12 cellular contexts compared by ENCODE assay signal in the genomic region with DNA sequence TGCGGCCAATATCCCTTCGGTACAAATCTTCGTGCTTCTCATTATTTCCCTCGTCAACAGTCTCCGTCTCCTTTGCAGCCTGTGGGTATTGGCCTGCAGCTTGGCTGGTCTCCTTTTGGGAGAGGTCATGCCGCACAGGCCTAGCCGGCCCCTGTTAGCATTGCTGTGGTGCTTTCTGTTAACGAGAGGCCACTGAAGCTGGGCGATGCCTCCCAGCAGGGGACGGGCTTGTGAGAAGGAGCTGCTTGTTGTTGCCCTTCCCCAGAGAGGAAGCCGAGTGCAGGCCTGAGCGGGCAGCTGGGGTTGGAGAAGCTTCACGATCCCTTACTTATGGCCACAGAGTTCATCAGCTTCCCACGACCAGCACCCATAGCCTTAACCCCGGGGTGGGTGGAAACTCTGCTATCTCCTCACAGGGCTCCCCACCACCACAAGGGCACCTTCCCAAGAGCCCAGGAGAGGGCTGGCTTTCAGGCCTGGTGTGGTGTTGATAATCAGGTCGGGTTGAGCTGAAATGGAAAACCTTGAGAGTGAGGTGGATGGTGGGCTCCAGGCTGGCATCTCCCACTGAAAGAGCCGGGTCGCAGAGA.
A peak's percentile ranks its signal among the peaks of the same experiment; 100 is the strongest.
DNase-seq lines count a peak whose midpoint lies in the region; ATAC-seq and TF ChIP-seq lines count a peak whose summit lies in the region.
"Had no signal": no experiment of that assay in that cellular context is flagged by ENCODE, and none has a peak within 500 bp of the region (broad histone marks: within the 10 kb centered on the region; RNA-seq: fewer than 3 reads in every experiment).

No MANE protein-coding gene starts in this region.

- no peaks in the 10 kb centered on the region; the same call in 1 of the 2 replicates for H3K27me3 Mint-ChIP-seq in WTC11 (ENCODE audit: low read depth)

- no peaks in the 10 kb centered on the region; the same call in 1 of the 2 replicates for H3K9me3 Mint-ChIP-seq in WTC11

- TF ChIP-seq CTCF in WTC11 (IDR thresholded peaks at IDR 0.05) (no peak), osteoblast (IDR thresholded peaks at IDR 0.05; ENCODE audit: extremely low read depth, low read depth, low read length) (no peak), upper lobe of left lung (IDR thresholded peaks at IDR 0.05) (no peak), PC-3 (conservative IDR thresholded peaks at IDR 0.05; ENCODE audit: low read depth, low read length) (no peak)

- H3K4me3 Mint-ChIP-seq in WTC11: no peak overlapping the region

- no peak overlapping the region for H3K9ac ChIP-seq in PC-3 (ENCODE audit: low read length)
- H3K9ac ChIP-seq: KMS-11 had no signal

- no peaks in the 10 kb centered on the region for H3F3A ChIP-seq in PC-3 (ENCODE audit: low read length, unreplicated experiment)

- intact Hi-C loops in left ventricle myocardium superior (cut with micrococcal nuclease) (no loop called here), PC-3 (cut with micrococcal nuclease) (no loop called here)

- H3K9me3 ChIP-seq in osteoblast (ENCODE audit: low read depth, low read length) (no peaks in the 10 kb centered on the region), upper lobe of left lung (no peaks in the 10 kb centered on the region), PC-3 (ENCODE audit: low read length) (no peaks in the 10 kb centered on the region)

- no peaks in the 10 kb centered on the region for H3K36me3 ChIP-seq in osteoblast (ENCODE audit: insufficient read depth, low read length)
- no peaks in the 10 kb centered on the region for H3K36me3 ChIP-seq in upper lobe of left lung
- H3K36me3 ChIP-seq in PC-3 (ENCODE audit: low read depth, low read length): no peaks in the 10 kb centered on the region

- no peak for TF ChIP-seq POLR2A in upper lobe of left lung (IDR thresholded peaks at IDR 0.05)

- H3K36me3 Mint-ChIP-seq in WTC11: no peaks in the 10 kb centered on the region

- BruUV-seq in PC-3 (replicated peaks; lab: Mats Ljungman, UMichigan): no TSS peak

- H3K4me1 Mint-ChIP-seq in WTC11: peaks cover 30% of the 10 kb centered on the region

- H2AFZ ChIP-seq in osteoblast (ENCODE audit: low read length) (peak overlapping the region; percentile 59), PC-3 (ENCODE audit: low read length) (no peak overlapping the region)

- H3K27me3 ChIP-seq in osteoblast (ENCODE audit: insufficient read depth, low read length) (no peaks in the 10 kb centered on the region), upper lobe of left lung (no peaks in the 10 kb centered on the region), PC-3 (ENCODE audit: low read length) (no peaks in the 10 kb centered on the region)

- H3K27ac ChIP-seq in osteoblast (ENCODE audit: low read depth, low read length) (no peak overlapping the region), upper lobe of left lung (peak overlapping the region; percentile 12 to 86 (median 76)), PC-3 (ENCODE audit: low read length) (no peak overlapping the region)
- H3K27ac ChIP-seq: KMS-11 had no signal

- DNase-seq in WTC11 (ENCODE audit: low spot score): peak; percentile 33
- peak; percentile 48 for DNase-seq in left ventricle myocardium superior
- DNase-seq in osteoblast (ENCODE audit: insufficient read length, low spot score, missing footprints): no peak
- DNase-seq in upper lobe of left lung: peak in 1 of 2 donors; percentile 21
- DNase-seq in PC-3: no peak
- DNase-seq: activated CD4-positive, alpha-beta T cell treated with anti-CD3 and anti-CD28 coated beads for 4 hours; activated naive CD4-positive, alpha-beta T cell; occipital lobe had no signal

- peaks cover 7% of the 10 kb centered on the region for H3K4me1 ChIP-seq in osteoblast (ENCODE audit: insufficient read depth, low read length)
- H3K4me1 ChIP-seq in upper lobe of left lung: peaks cover 36 to 63% (median 53%) of the 10 kb centered on the region in 4 donors
- H3K4me1 ChIP-seq in PC-3 (ENCODE audit: insufficient read depth, low read length): peaks cover 34% of the 10 kb centered on the region

- 82 to 84% methylated on average over 14 of the region's 18 CpGs for WGBS in upper lobe of left lung, 2 donors

- no peaks in the 10 kb centered on the region for H3K9me2 ChIP-seq in PC-3 (replicated peaks; ENCODE audit: low read length)

- ATAC-seq in WTC11: peak; percentile 44
- ATAC-seq in left ventricle myocardium superior: peak; percentile 33
- ATAC-seq in upper lobe of left lung (ENCODE audit: low FRiP score in 2 of 2): no peak
- no peak for ATAC-seq in HG02571 (IDR thresholded peaks at IDR 0.05; ENCODE audit: unreplicated experiment)
- ATAC-seq in PC-3: no peak
- no peak for ATAC-seq in HG03521 (IDR thresholded peaks at IDR 0.05; ENCODE audit: unreplicated experiment)
- no peak for ATAC-seq in GM21737 (IDR thresholded peaks at IDR 0.05; ENCODE audit: unreplicated experiment)

- POLR2A ChIA-PET in WTC11 (lab: Charles Lee): no interaction called here
- POLR2A ChIA-PET in PC-3 (lab: Charles Lee; ENCODE audit: unreplicated experiment): no interaction called here

- H3K4me3 ChIP-seq in osteoblast (ENCODE audit: insufficient read depth, low read length) (no peak overlapping the region), upper lobe of left lung (no peak overlapping the region), PC-3 (ENCODE audit: low read length) (no peak overlapping the region)

- CTCF ChIA-PET in WTC11 (lab: Charles Lee) (interaction anchor here (1.0 kb wide), 1 partner anchor 22 kb away, joined by 3 read pairs; no protein-coding TSS in a partner anchor), PC-3 (lab: Charles Lee) (no interaction called here)

- H3K79me2 ChIP-seq in osteoblast (ENCODE audit: insufficient read depth, low read length) (no peaks in the 10 kb centered on the region), PC-3 (ENCODE audit: low read length) (no peaks in the 10 kb centered on the region)

- TF ChIP-seq EP300 in upper lobe of left lung (IDR thresholded peaks at IDR 0.05): no peak

- H3K4me2 ChIP-seq in osteoblast (ENCODE audit: insufficient read depth, low read length) (no peak overlapping the region), PC-3 (ENCODE audit: low read length) (no peak overlapping the region)
- H3K4me2 ChIP-seq: KMS-11 had no signal

- H3K27ac Mint-ChIP-seq in WTC11: 0 out of 2 replicates have a peak overlapping the region, but pooled peaks have one; percentile 69

- H4K20me1 ChIP-seq in osteoblast (ENCODE audit: insufficient read depth, low read length) (no peaks in the 10 kb centered on the region), PC-3 (ENCODE audit: low read length) (no peaks in the 10 kb centered on the region)

TF ChIP-seq in WTC11, 78 proteins besides CTCF, POLR2A, EP300 and RAD21 (continues in another document):
- TF ChIP-seq GABPB1 (CRISPR knock-in tag; IDR thresholded peaks at IDR 0.05) (no peak), RELA (CRISPR knock-in tag; IDR thresholded peaks at IDR 0.05; ENCODE audit: borderline replicate concordance) (no peak), ERG (CRISPR knock-in tag; IDR thresholded peaks at IDR 0.05) (no peak), GTF2I (CRISPR knock-in tag; conservative IDR thresholded peaks at IDR 0.05) (no peak), ZNF138 (CRISPR knock-in tag; conservative IDR thresholded peaks at IDR 0.05) (no peak), JUN (CRISPR knock-in tag; IDR thresholded peaks at IDR 0.05) (no peak), ZBTB21 (CRISPR knock-in tag; IDR thresholded peaks at IDR 0.05; ENCODE audit: borderline replicate concordance) (no peak), USF1 (CRISPR knock-in tag; IDR thresholded peaks at IDR 0.05) (no peak), FOXJ3 (CRISPR knock-in tag; IDR thresholded peaks at IDR 0.05; ENCODE audit: borderline replicate concordance) (no peak), MAX (CRISPR knock-in tag; IDR thresholded peaks at IDR 0.05) (no peak), MXD4 (CRISPR knock-in tag; IDR thresholded peaks at IDR 0.05; ENCODE audit: borderline replicate concordance) (no peak)
- TF ChIP-seq, protein P1, sequence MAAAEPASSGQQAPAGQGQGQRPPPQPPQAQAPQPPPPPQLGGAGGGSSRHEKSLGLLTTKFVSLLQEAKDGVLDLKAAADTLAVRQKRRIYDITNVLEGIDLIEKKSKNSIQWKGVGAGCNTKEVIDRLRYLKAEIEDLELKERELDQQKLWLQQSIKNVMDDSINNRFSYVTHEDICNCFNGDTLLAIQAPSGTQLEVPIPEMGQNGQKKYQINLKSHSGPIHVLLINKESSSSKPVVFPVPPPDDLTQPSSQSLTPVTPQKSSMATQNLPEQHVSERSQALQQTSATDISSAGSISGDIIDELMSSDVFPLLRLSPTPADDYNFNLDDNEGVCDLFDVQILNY (CRISPR knock-in tag; IDR thresholded peaks at IDR 0.05): no peak

Comparison
In these comparisons a context has a peak if more than half of its experiments do, and no peak if none do; other contexts are left out.
1. ATAC-seq: peak in WTC11 (single experiment) and left ventricle myocardium superior (single experiment); none in upper lobe of left lung (0 of 2), HG02571 (single experiment), PC-3 (single experiment), HG03521 (single experiment) and GM21737 (single experiment).
2. DNase-seq: peak in WTC11 (single experiment) and left ventricle myocardium superior (single experiment); none in osteoblast (single experiment) and PC-3 (single experiment).
3. H3K27ac ChIP-seq: peak in upper lobe of left lung (4 of 4); none in osteoblast (single experiment) and PC-3 (single experiment).